28 cellular contexts compared by ENCODE assay signal in genomic region chr1:236261033-236261432, GRCh38.
"Had no signal": no experiment of that assay in that cellular context is flagged by ENCODE, and none has a peak within 500 bp of the region (broad histone marks: within the 10 kb centered on the region; RNA-seq: fewer than 3 reads in every experiment).

No MANE protein-coding gene starts in this region.

- H3K4me3 ChIP-seq: coronary artery, esophagus squamous epithelium, heart right ventricle, lower lobe of right lung, psoas muscle, skin epidermis, spleen, testis, tibial nerve, upper lobe of right lung, uterus had no signal

- H3K9me3 ChIP-seq: testis had no signal

- H3K27ac ChIP-seq: coronary artery, esophagus squamous epithelium, heart right ventricle, lower lobe of right lung, psoas muscle, skin epidermis, spleen, testis, tibial nerve, upper lobe of right lung, uterus had no signal

- H3K27me3 Mint-ChIP-seq: naive thymus-derived CD8-positive, alpha-beta T cell had no signal

- H3K27me3 ChIP-seq: esophagus squamous epithelium, heart right ventricle, spleen, testis, tibial nerve, upper lobe of right lung, uterus had no signal

- H3K4me3 Mint-ChIP-seq: naive thymus-derived CD8-positive, alpha-beta T cell; nephron progenitor cell had no signal

- DNase-seq: dermis blood vessel endothelial cell; effector memory CD4-positive, alpha-beta T cell; erythroblast; esophagus squamous epithelium; foreskin melanocyte; glutamatergic neuron; heart right ventricle; hippocampal formation; islet precursor cell; kidney glomerular epithelial cell; left colon; left ventricle myocardium superior; lower lobe of right lung; naive thymus-derived CD8-positive, alpha-beta T cell; nephron progenitor cell; nucleus accumbens; psoas muscle; right cardiac atrium; spleen; stimulated activated CD4-positive, alpha-beta T cell treated with anti-CD3 and anti-CD28 coated beads, Interleukin-4, amount 100 ng/mL, for 4 hours; stimulated activated naive CD4-positive, alpha-beta T cell; substantia nigra; testis; upper lobe of right lung; uterus had no signal

- H3K27ac Mint-ChIP-seq: nephron progenitor cell had no signal

- H3K36me3 ChIP-seq: lower lobe of right lung, upper lobe of right lung, uterus had no signal

- H3K4me1 ChIP-seq: lower lobe of right lung, psoas muscle, spleen, testis, tibial nerve, upper lobe of right lung, uterus had no signal

- H3K4me1 Mint-ChIP-seq: nephron progenitor cell had no signal

- ATAC-seq: heart right ventricle; left colon; left ventricle myocardium superior; lower lobe of right lung; naive thymus-derived CD8-positive, alpha-beta T cell; psoas muscle; right cardiac atrium; upper lobe of right lung had no signal
